In genomic region chr3:50267280-50267913, GRCh38 we compare ENCODE assay signal across 10 cellular contexts. TPM values are rescaled to one million over a fixed set of nuclear protein-coding genes. Genes with fewer than 3 reads are reported as not detected.
DNase-seq lines count a peak whose midpoint lies in the region; ATAC-seq and TF ChIP-seq lines count a peak whose summit lies in the region.
"Had no signal": no experiment of that assay in that cellular context is flagged by ENCODE, and none has a peak within 500 bp of the region (broad histone marks: within the 10 kb centered on the region; RNA-seq: fewer than 3 reads in every experiment).

No MANE protein-coding gene starts in this region.

- H3K36me3 ChIP-seq in BJ (ENCODE audit: control insufficient read depth, insufficient read depth, low read length) (no peaks in the 10 kb centered on the region; the same call in 1 of the 2 replicates), prostate gland (no peaks in the 10 kb centered on the region)

- CTCF ChIA-PET in BJ (lab: Yijun Ruan, JAX) = interaction anchor here (0.8 to 3.1 kb wide), 9 partner anchors 10 to 147 kb away, joined by 3 to 23 read pairs (median 5); no protein-coding TSS in a partner anchor
- CTCF ChIA-PET in WTC11 (lab: Charles Lee) = interaction anchor here (0.6 to 12.5 kb wide), 14 partner anchors 8 to 102 kb away, joined by 3 to 145 read pairs (median 4); partner anchors contain the start of genes GNAT1 and HYAL2
- CTCF ChIA-PET in T-cell (lab: Charles Lee) = no interaction called here

- TF ChIP-seq CTCF in BJ (IDR thresholded peaks at IDR 0.05; ENCODE audit: insufficient read depth, low read depth, low read length) (no peak), WTC11 (IDR thresholded peaks at IDR 0.05) (no peak), prostate gland (IDR thresholded peaks at IDR 0.05) (peak in 1 of 4 experiments; percentile 14)

- H3K27me3 Mint-ChIP-seq in WTC11 (ENCODE audit: low read depth) (no peaks in the 10 kb centered on the region; the same call in none of the 2 replicates), T-cell (peaks cover 3% of the 10 kb centered on the region in 2 donors)

- WGBS in prostate gland = 5% methylated on average over 22 of the region's 22 CpGs

- H3K4me1 ChIP-seq in prostate gland (replicated peaks) = peaks cover 18% of the 10 kb centered on the region

- DNase-seq in BJ (ENCODE audit: low read depth) (no peak), WTC11 (ENCODE audit: low spot score) (peak; percentile 52), left ventricle myocardium superior (peak; percentile 86), prostate gland (ENCODE audit: low spot score) (peak; percentile 61), T-cell (no peak), 8988T (no peak), NCI-H2107 treated with DMSO at 0.1 percent for 48 hours (lab: John Stamatoyannopoulos, UW; ENCODE audit: unreplicated experiment) (no peak)
- DNase-seq in stimulated activated CD4-positive, alpha-beta T cell treated with anti-CD3 and anti-CD28 coated beads, Interleukin-4, amount 100 ng/mL, for 24 hours = no peak
- DNase-seq: occipital lobe had no signal

- peak overlapping the region; percentile 24; the same call in 1 of the 2 replicates for H3K4me3 Mint-ChIP-seq in WTC11
- H3K4me3 Mint-ChIP-seq in T-cell = no peak overlapping the region
- H3K4me3 Mint-ChIP-seq: activated T-helper 1 cell treated with anti-CD3 and anti-CD28 coated beads, Interleukin-12 subunit alpha, Interleukin-12 subunit beta, Interleukin-2, Interleukin-4 antibody, amounts not matched to agents 30 ng/mL and 10 ng/mL and 1 ng/mL, durations not matched to agents 14 hours and 24 hours and 36 hours had no signal

- no peak overlapping the region for H3K27ac Mint-ChIP-seq in WTC11
- no peak overlapping the region for H3K27ac Mint-ChIP-seq in T-cell
- H3K27ac Mint-ChIP-seq: activated T-helper 1 cell treated with anti-CD3 and anti-CD28 coated beads, Interleukin-12 subunit alpha, Interleukin-12 subunit beta, Interleukin-2, Interleukin-4 antibody, amounts not matched to agents 30 ng/mL and 10 ng/mL and 1 ng/mL, durations not matched to agents 14 hours and 24 hours and 36 hours had no signal

- no peaks in the 10 kb centered on the region for H3K36me3 Mint-ChIP-seq in WTC11
- H3K36me3 Mint-ChIP-seq in T-cell = no peaks in the 10 kb centered on the region

- POLR2A ChIA-PET in BJ (lab: Charles Lee) (interaction anchor here (0.5 to 1.2 kb wide), 2 partner anchors 26 to 32 kb away, joined by 3 to 6 read pairs; no protein-coding TSS in a partner anchor), WTC11 (lab: Charles Lee) (interaction anchor here (0.5 to 1.8 kb wide), 4 partner anchors 21 to 54 kb away, joined by 4 to 6 read pairs (median 5); no protein-coding TSS in a partner anchor), T-cell (lab: Charles Lee) (no interaction called here)

- H3K27ac ChIP-seq in prostate gland = peak overlapping the region; percentile 80 to 81

- H3K4me1 Mint-ChIP-seq in WTC11 (peaks cover 51% of the 10 kb centered on the region), T-cell (no peaks in the 10 kb centered on the region)

- TF ChIP-seq POLR2A in prostate gland (IDR thresholded peaks at IDR 0.05) = peak; percentile 51

- intact Hi-C loops in left ventricle myocardium superior (cut with micrococcal nuclease) (no loop called here), prostate gland (cut with DNase I) (no loop called here)

- H3K9me3 ChIP-seq in prostate gland = no peaks in the 10 kb centered on the region

- H3K9me3 Mint-ChIP-seq in WTC11 (no peaks in the 10 kb centered on the region), T-cell (no peaks in the 10 kb centered on the region)
- H3K9me3 Mint-ChIP-seq: activated T-helper 1 cell treated with anti-CD3 and anti-CD28 coated beads, Interleukin-12 subunit alpha, Interleukin-12 subunit beta, Interleukin-2, Interleukin-4 antibody, amounts not matched to agents 30 ng/mL and 10 ng/mL and 1 ng/mL, durations not matched to agents 14 hours and 24 hours and 36 hours had no signal

- no peaks in the 10 kb centered on the region for H3K27me3 ChIP-seq in BJ (ENCODE audit: control insufficient read depth, insufficient read depth, low read length)
- no peaks in the 10 kb centered on the region for H3K27me3 ChIP-seq in prostate gland (replicated peaks; ENCODE audit: insufficient read depth)

- no peak for ATAC-seq in WTC11
- peak; percentile 65 for ATAC-seq in left ventricle myocardium superior
- ATAC-seq in T-cell (replicated peaks in 1 of 4) = no peak

- H3K4me3 ChIP-seq in BJ (ENCODE audit: low read depth, low read length) (peak overlapping the region; percentile 59), prostate gland (peak overlapping the region; percentile 17 to 26)

TF ChIP-seq in WTC11, 78 proteins besides CTCF, POLR2A, EP300 and RAD21:
- TF ChIP-seq NFYB (CRISPR knock-in tag; conservative IDR thresholded peaks at IDR 0.05; ENCODE audit: low read depth) = no peak
- TF ChIP-seq EMX1 (CRISPR knock-in tag; IDR thresholded peaks at IDR 0.05) = no peak

RNA-seq across cellular contexts. Expression of gene SEMA3B, which starts 1.6 kb away (rescaled TPM):
- 32.7 and 59.0 TPM in 2 replicates for polyA plus RNA-seq in BJ (2011; rRNA removed)
- polyA minus RNA-seq in BJ (2011; rRNA and poly(A)+ RNA removed) = 13.2 and 16.4 TPM in 2 replicates
- total RNA-seq in WTC11 (2021) = 7.3 to 9.0 TPM (median 8.7 TPM) in 3 replicates
- total RNA-seq in left ventricle myocardium superior = 20.6 TPM
- total RNA-seq in prostate gland = 10 to 100 TPM in 1 of 2 donors, 1 to 10 TPM in 1; 8.7 to 32.0 TPM
- total RNA-seq in T-cell = 1 to 10 TPM in 3 of 5 donors, under 1 TPM in 2; 0.33 to 2.5 (median 1.5) TPM

RNA-seq across cellular contexts. Expression of gene LSMEM2, which starts 11.5 kb away (rescaled TPM):
- not detected in 2 replicates for polyA plus RNA-seq in BJ (2011; rRNA removed)
- polyA minus RNA-seq in BJ (2011; rRNA and poly(A)+ RNA removed) = not detected in 2 replicates
- total RNA-seq in WTC11 (2021) (0.41 to 0.60 TPM (median 0.57 TPM) in 3 replicates), left ventricle myocardium superior (31.6 TPM), prostate gland (not detected), T-cell (not detected)
- total RNA-seq: activated T-helper 1 cell treated with anti-CD3 and anti-CD28 coated beads, Interleukin-12 subunit alpha, Interleukin-12 subunit beta, Interleukin-2, Interleukin-4 antibody, amounts not matched to agents 30 ng/mL and 10 ng/mL and 1 ng/mL, durations not matched to agents 14 hours and 24 hours and 36 hours had no signal

RNA-seq across cellular contexts. Expression of gene IFRD2, which starts 24.8 kb away (rescaled TPM):
- 22.0 and 56.7 TPM in 2 replicates for polyA plus RNA-seq in BJ (2011; rRNA removed)
- polyA minus RNA-seq in BJ (2011; rRNA and poly(A)+ RNA removed) = 14.9 and 18.9 TPM in 2 replicates
- total RNA-seq in WTC11 (2021) (63.2 to 92.0 TPM (median 75.6 TPM) in 3 replicates), left ventricle myocardium superior (79.3 TPM), prostate gland (10 to 100 TPM; 93.0 to 99.9 TPM), T-cell (10 to 100 TPM; 50.0 to 91.2 (median 75.9) TPM)

RNA-seq across cellular contexts. Expression of gene GNAI2, which starts 31.4 kb away (rescaled TPM):
- 574 and 887 TPM in 2 replicates for polyA plus RNA-seq in BJ (2011; rRNA removed)
- polyA minus RNA-seq in BJ (2011; rRNA and poly(A)+ RNA removed) = 386 and 559 TPM in 2 replicates
- 181 to 185 TPM (median 185 TPM) in 3 replicates for total RNA-seq in WTC11 (2021)
- total RNA-seq in left ventricle myocardium superior = 137 TPM
- total RNA-seq in prostate gland = 100 to 1,000 TPM; 118 to 301 TPM
- total RNA-seq in T-cell = 100 to 1,000 TPM; 257 to 313 (median 287) TPM

RNA-seq across cellular contexts. Expression of gene HYAL3, which starts 31.8 kb away (rescaled TPM):
- polyA plus RNA-seq in BJ (2011; rRNA removed) = 7.1 and 8.5 TPM in 2 replicates
- 1.7 and 5.3 TPM in 2 replicates for polyA minus RNA-seq in BJ (2011; rRNA and poly(A)+ RNA removed)
- total RNA-seq in WTC11 (2021) (2.9 to 3.8 TPM (median 3.2 TPM) in 3 replicates), left ventricle myocardium superior (0.92 TPM), prostate gland (10 to 100 TPM in 1 of 2 donors, 1 to 10 TPM in 1; 4.1 to 10.7 TPM), T-cell (1 to 10 TPM; 2.6 to 6.2 (median 3.9) TPM)

Comparison
In these comparisons a context has a peak if more than half of its experiments do, and no peak if none do; other contexts are left out.
1. DNase-seq: peak in WTC11 (single experiment), left ventricle myocardium superior (single experiment) and prostate gland (single experiment); none in BJ (single experiment), T-cell (0 of 34), stimulated activated CD4-positive, alpha-beta T cell treated with anti-CD3 and anti-CD28 coated beads, Interleukin-4, amount 100 ng/mL, for 24 hours (single experiment), 8988T (single experiment) and NCI-H2107 treated with DMSO at 0.1 percent for 48 hours (single experiment).
2. RNA of gene LSMEM2, which starts 11.5 kb away (total RNA-seq): 31.6 TPM in left ventricle myocardium superior (single experiment); 0.41 to 0.60 TPM in WTC11, not detected in prostate gland and not detected in T-cell; every median in the first group is over 10 times any median in the second.
3. CTCF ChIA-PET loops: an anchor here in BJ (0.8 to 3.1 kb wide) and WTC11 (0.6 to 12.5 kb wide); none called in T-cell.
4. POLR2A ChIA-PET loops: an anchor here in BJ (0.5 to 1.2 kb wide) and WTC11 (0.5 to 1.8 kb wide); none called in T-cell.